Comparison of ENCODE assay signal across 32 cellular contexts in the genomic region with DNA sequence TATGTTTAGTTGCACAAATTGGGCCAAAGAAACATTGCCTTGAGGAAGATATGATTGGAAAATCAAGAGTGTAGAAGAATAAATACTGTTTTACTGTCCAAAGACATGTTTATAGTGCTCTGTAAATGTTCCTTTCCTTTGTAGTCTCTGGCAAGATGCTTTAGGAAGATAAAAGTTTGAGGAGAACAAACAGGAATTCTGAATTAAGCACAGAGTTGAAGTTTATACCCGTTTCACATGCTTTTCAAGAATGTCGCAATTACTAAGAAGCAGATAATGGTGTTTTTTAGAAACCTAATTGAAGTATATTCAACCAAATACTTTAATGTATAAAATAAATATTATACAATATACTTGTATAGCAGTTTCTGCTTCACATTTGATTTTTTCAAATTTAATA. TPM values are rescaled to one million over a fixed set of nuclear protein-coding genes. Genes with fewer than 3 reads are reported as not detected.
DNase-seq lines count a peak whose midpoint lies in the region; ATAC-seq and TF ChIP-seq lines count a peak whose summit lies in the region.
"Had no signal": no experiment of that assay in that cellular context is flagged by ENCODE, and none has a peak within 500 bp of the region (broad histone marks: within the 10 kb centered on the region; RNA-seq: fewer than 3 reads in every experiment).

No MANE protein-coding gene starts in this region.

- H3K9me3 ChIP-seq in cardiac muscle cell (ENCODE audit: low read depth) (no peaks in the 10 kb centered on the region), right cardiac atrium (ENCODE audit: control insufficient read depth, low read length) (no peaks in the 10 kb centered on the region)
- H3K9me3 ChIP-seq: heart right ventricle, Peyer's patch, testis had no signal

- WGBS in right cardiac atrium = 63% methylated on average over 2 of the region's 2 CpGs

- H3K4me3 ChIP-seq in cardiac muscle cell (no peak overlapping the region), right cardiac atrium (ENCODE audit: low read length) (no peak overlapping the region)
- H3K4me3 ChIP-seq: heart right ventricle, Peyer's patch, skin epidermis, testis had no signal

- H3K27ac ChIP-seq in cardiac muscle cell (peak overlapping the region; percentile 18), right cardiac atrium (ENCODE audit: low read length) (no peak overlapping the region)
- H3K27ac ChIP-seq: heart right ventricle, Peyer's patch, skin epidermis, testis had no signal

- H3K27me3 ChIP-seq in cardiac muscle cell (no peaks in the 10 kb centered on the region), right cardiac atrium (ENCODE audit: control insufficient read depth, insufficient read depth) (no peaks in the 10 kb centered on the region)
- H3K27me3 ChIP-seq: heart right ventricle, Peyer's patch, testis had no signal

- no peak overlapping the region for H3K4me3 Mint-ChIP-seq in mesothelial cell of epicardium
- H3K4me3 Mint-ChIP-seq: activated CD4-positive, alpha-beta T cell treated with anti-CD3 and anti-CD28 coated beads for 36 hours; activated CD8-positive, alpha-beta T cell treated with anti-CD3 and anti-CD28 coated beads, Interleukin-2, amount 10 ng/mL, durations not matched to agents 7 days and 5 days; activated naive CD8-positive, alpha-beta T cell treated with anti-CD3 and anti-CD28 coated beads, Interleukin-2, amount 10 ng/mL, durations not matched to agents 7 days and 5 days; B cell; CD8-positive, alpha-beta T cell; naive B cell; T-helper 2 cell treated with Interferon-gamma antibody and Interleukin-4, amounts not matched to agents 5 μg/mL and 100 μg/mL, for 36 hours had no signal

- no peaks in the 10 kb centered on the region for H3K27me3 Mint-ChIP-seq in mesothelial cell of epicardium (ENCODE audit: low read depth)
- H3K27me3 Mint-ChIP-seq: activated CD4-positive, alpha-beta T cell treated with anti-CD3 and anti-CD28 coated beads for 36 hours; activated naive CD8-positive, alpha-beta T cell treated with anti-CD3 and anti-CD28 coated beads, Interleukin-2, amount 10 ng/mL, durations not matched to agents 7 days and 5 days; B cell; naive B cell had no signal

- peaks cover 26% of the 10 kb centered on the region for H3K36me3 ChIP-seq in cardiac muscle cell

- H3K4me1 ChIP-seq in cardiac muscle cell (ENCODE audit: low read depth) (peaks cover 4% of the 10 kb centered on the region), right cardiac atrium (ENCODE audit: control insufficient read depth, insufficient read depth, low read length) (no peaks in the 10 kb centered on the region)
- H3K4me1 ChIP-seq: testis had no signal

- ATAC-seq in right cardiac atrium (no peak), GM18907 (IDR thresholded peaks at IDR 0.05; ENCODE audit: unreplicated experiment) (no peak)
- ATAC-seq: activated CD4-positive, alpha-beta T cell treated with anti-CD3 and anti-CD28 coated beads for 36 hours; activated CD8-positive, alpha-beta T cell treated with anti-CD3 and anti-CD28 coated beads, Interleukin-2, amount 10 ng/mL, durations not matched to agents 7 days and 5 days; CD8-positive, alpha-beta T cell; esophagus mucosa; heart right ventricle had no signal

- intact Hi-C loops in right cardiac atrium (cut with DNase I) = no loop called here
- intact Hi-C loops in posterior cingulate gyrus (cut with DNase I) = loop anchor here (5.0 kb wide), 1 partner anchor 43 kb away; a partner anchor contains a TSS

- TF ChIP-seq CTCF in cardiac muscle cell (IDR thresholded peaks at IDR 0.05; ENCODE audit: low read depth, low read length) = no peak
- no peak for TF ChIP-seq CTCF in mesothelial cell of epicardium (IDR thresholded peaks at IDR 0.05; ENCODE audit: unreplicated experiment)

- DNase-seq in cardiac muscle cell (ENCODE audit: low read depth in 1 of 2, low spot score in 1 of 2) (peak in 1 of 2 donors; percentile 19), right cardiac atrium (no peak), amniotic epithelial cell (ENCODE audit: low read depth) (peak; percentile 32), mesothelial cell of epicardium (ENCODE audit: low spot score in 2 of 2, unreplicated experiment in 2 of 2) (no peak), HPDE6-E6E7 (ENCODE audit: extremely low spot score) (no peak), posterior cingulate gyrus (no peak), GM03348 (ENCODE audit: low spot score) (no peak)
- DNase-seq: ACHN; activated CD4-positive, alpha-beta T cell treated with anti-CD3 and anti-CD28 coated beads for 36 hours; activated CD8-positive, alpha-beta T cell treated with anti-CD3 and anti-CD28 coated beads, Interleukin-2, amount 10 ng/mL, durations not matched to agents 7 days and 5 days; activated naive CD8-positive, alpha-beta T cell treated with anti-CD3 and anti-CD28 coated beads, Interleukin-2, amount 10 ng/mL, durations not matched to agents 7 days and 5 days; CD8-positive, alpha-beta T cell; central memory CD4-positive, alpha-beta T cell; DMS153; foreskin fibroblast; heart right ventricle; kidney; midbrain; naive B cell; NCI-H1694; NCI-H446; NCI-H748 treated with DMSO at 0.1 percent for 48 hours; Peyer's patch; SHP77 treated with DMSO at 0.1 percent for 48 hours; stimulated activated naive CD4-positive, alpha-beta T cell; testis had no signal

- no peaks in the 10 kb centered on the region for H3K9me3 Mint-ChIP-seq in mesothelial cell of epicardium
- H3K9me3 Mint-ChIP-seq: activated naive CD8-positive, alpha-beta T cell treated with anti-CD3 and anti-CD28 coated beads, Interleukin-2, amount 10 ng/mL, durations not matched to agents 7 days and 5 days; activated T-helper 2 cell treated with anti-CD3 and anti-CD28 coated beads, Interferon-gamma antibody, Interleukin-2, Interleukin-4, amounts not matched to agents 10 μg/mL and 5 μg/mL and 100 μg/mL, durations not matched to agents 14 hours and 24 hours and 36 hours; CD8-positive, alpha-beta T cell; naive B cell; T-helper 2 cell treated with Interferon-gamma antibody and Interleukin-4, amounts not matched to agents 5 μg/mL and 100 μg/mL, for 36 hours had no signal

- peaks cover 3% of the 10 kb centered on the region for H3K36me3 Mint-ChIP-seq in mesothelial cell of epicardium
- H3K36me3 Mint-ChIP-seq: naive B cell had no signal

- peaks cover 39% of the 10 kb centered on the region for H3K4me1 Mint-ChIP-seq in mesothelial cell of epicardium

- peak overlapping the region; percentile 32 for H3K27ac Mint-ChIP-seq in mesothelial cell of epicardium
- H3K27ac Mint-ChIP-seq: activated CD8-positive, alpha-beta T cell treated with anti-CD3 and anti-CD28 coated beads, Interleukin-2, amount 10 ng/mL, durations not matched to agents 7 days and 5 days; activated naive CD8-positive, alpha-beta T cell treated with anti-CD3 and anti-CD28 coated beads, Interleukin-2, amount 10 ng/mL, durations not matched to agents 7 days and 5 days; activated T-helper 2 cell treated with anti-CD3 and anti-CD28 coated beads, Interferon-gamma antibody, Interleukin-2, Interleukin-4, amounts not matched to agents 10 μg/mL and 5 μg/mL and 100 μg/mL, durations not matched to agents 14 hours and 24 hours and 36 hours; B cell had no signal

RNA-seq across cellular contexts. Expression of a gene that starts 43.0 kb away (rescaled TPM):
- total RNA-seq in cardiac muscle cell (45.6 and 91.7 TPM in 2 replicates), right cardiac atrium (10 to 100 TPM; 81.7 to 94.2 (median 86.4) TPM), mesothelial cell of epicardium (223 to 228 TPM (median 224 TPM) in 3 replicates)
- polyA plus RNA-seq in cardiac muscle cell (103 and 123 TPM in 2 replicates), right cardiac atrium (56.3 TPM)
